In genomic region chr6:26028212-26028752, GRCh38 we compare ENCODE assay signal across 11 cellular contexts. TPM values are rescaled to one million over a fixed set of nuclear protein-coding genes. Genes with fewer than 3 reads are reported as not detected.
DNase-seq lines count a peak whose midpoint lies in the region; ATAC-seq and TF ChIP-seq lines count a peak whose summit lies in the region.
"Had no signal": no experiment of that assay in that cellular context is flagged by ENCODE, and none has a peak within 500 bp of the region (broad histone marks: within the 10 kb centered on the region; RNA-seq: fewer than 3 reads in every experiment).

No MANE protein-coding gene starts in this region.

- H2AFZ ChIP-seq in PC-3 (ENCODE audit: low read length): peak overlapping the region; percentile 12; the same call in 1 of the 2 replicates

- intact Hi-C loops in PC-3 (cut with micrococcal nuclease): loop anchor here (5.0 kb wide), 1 partner anchor 169 kb away; a partner anchor contains a TSS

- H3K9me3 ChIP-seq in PC-3 (ENCODE audit: low read length): no peaks in the 10 kb centered on the region
- H3K9me3 ChIP-seq: pancreas had no signal

- ATAC-seq in PC-3 (no peak), GM18909 (IDR thresholded peaks at IDR 0.05; ENCODE audit: poor library complexity, unreplicated experiment) (no peak)
- no peak for ATAC-seq in effector memory CD8-positive, alpha-beta T cell (replicated peaks)
- ATAC-seq: activated T-cell treated with anti-CD3 and anti-CD28 coated beads, Interleukin-2, amount 50 U/mL, for 4 hours; pancreas had no signal

- H3K27ac ChIP-seq in PC-3 (ENCODE audit: low read length): peak overlapping the region; percentile 56

- H3K4me1 ChIP-seq in PC-3 (ENCODE audit: insufficient read depth, low read length): peaks cover 51% of the 10 kb centered on the region

- no peaks in the 10 kb centered on the region for H3K36me3 ChIP-seq in PC-3 (ENCODE audit: low read depth, low read length)
- H3K36me3 ChIP-seq: pancreas had no signal

- peaks cover 15% of the 10 kb centered on the region for H3F3A ChIP-seq in PC-3 (ENCODE audit: low read length, unreplicated experiment)

- CTCF ChIA-PET in activated CD4-positive, alpha-beta T cell treated with anti-CD3 and anti-CD28 coated beads, Interleukin-2, amount 10 ng/mL, durations not matched to agents 7 days and 5 days (lab: Charles Lee): interaction anchor here (0.9 to 11.3 kb wide), 3 partner anchors 11 to 36 kb away, joined by 3 to 121 read pairs (median 3); a partner anchor contains a TSS
- CTCF ChIA-PET in PC-3 (lab: Charles Lee): interaction anchor here (0.5 kb wide), 1 partner anchor 32 kb away, joined by 4 read pairs; no protein-coding TSS in a partner anchor

- no peak for TF ChIP-seq CTCF in PC-3 (conservative IDR thresholded peaks at IDR 0.05; ENCODE audit: low read depth, low read length)
- TF ChIP-seq CTCF in osteocyte (IDR thresholded peaks at IDR 0.05): no peak

- no peaks in the 10 kb centered on the region for H3K9me3 Mint-ChIP-seq in activated CD4-positive, alpha-beta T cell treated with anti-CD3 and anti-CD28 coated beads, Interleukin-2, amount 10 ng/mL, durations not matched to agents 7 days and 5 days
- H3K9me3 Mint-ChIP-seq in effector memory CD8-positive, alpha-beta T cell: no peaks in the 10 kb centered on the region
- no peaks in the 10 kb centered on the region for H3K9me3 Mint-ChIP-seq in osteocyte (ENCODE audit: unreplicated experiment)
- H3K9me3 Mint-ChIP-seq: activated T-cell treated with anti-CD3 and anti-CD28 coated beads, Interleukin-2, amount 50 U/mL, for 4 hours had no signal

- DNase-seq in activated CD4-positive, alpha-beta T cell treated with anti-CD3 and anti-CD28 coated beads, Interleukin-2, amount 10 ng/mL, durations not matched to agents 7 days and 5 days: no peak
- DNase-seq in activated CD4-positive, alpha-beta T cell treated with anti-CD3 and anti-CD28 coated beads for 1 hour: no peak
- DNase-seq in PC-3 (no peak), osteocyte (ENCODE audit: extremely low spot score, unreplicated experiment) (no peak), COR-L47 (lab: John Stamatoyannopoulos, UW) (no peak), superior temporal gyrus (ENCODE audit: extremely low spot score) (no peak)
- DNase-seq in effector memory CD8-positive, alpha-beta T cell: no peak
- DNase-seq: activated T-cell treated with anti-CD3 and anti-CD28 coated beads, Interleukin-2, amount 50 U/mL, for 4 hours; pancreas; SW 1271 had no signal

- H3K9me2 ChIP-seq in PC-3 (replicated peaks; ENCODE audit: low read length): no peaks in the 10 kb centered on the region

- H3K9ac ChIP-seq in PC-3 (ENCODE audit: low read length): peak overlapping the region; percentile 53; the same call in 1 of the 2 replicates

- H3K79me2 ChIP-seq in PC-3 (ENCODE audit: low read length): no peaks in the 10 kb centered on the region; the same call in 1 of the 2 replicates

- H3K36me3 Mint-ChIP-seq in activated CD4-positive, alpha-beta T cell treated with anti-CD3 and anti-CD28 coated beads, Interleukin-2, amount 10 ng/mL, durations not matched to agents 7 days and 5 days (ENCODE audit: low read depth): peaks cover 2% of the 10 kb centered on the region
- peaks cover 38% of the 10 kb centered on the region for H3K36me3 Mint-ChIP-seq in effector memory CD8-positive, alpha-beta T cell (ENCODE audit: insufficient read depth)
- H3K36me3 Mint-ChIP-seq in osteocyte (ENCODE audit: unreplicated experiment): no peaks in the 10 kb centered on the region

- peaks cover 3% of the 10 kb centered on the region for H3K27me3 Mint-ChIP-seq in activated CD4-positive, alpha-beta T cell treated with anti-CD3 and anti-CD28 coated beads, Interleukin-2, amount 10 ng/mL, durations not matched to agents 7 days and 5 days
- no peaks in the 10 kb centered on the region for H3K27me3 Mint-ChIP-seq in effector memory CD8-positive, alpha-beta T cell
- no peaks in the 10 kb centered on the region for H3K27me3 Mint-ChIP-seq in osteocyte (ENCODE audit: unreplicated experiment)

- BruUV-seq in PC-3 (replicated peaks; lab: Mats Ljungman, UMichigan): no TSS peak

- H3K4me2 ChIP-seq in PC-3 (ENCODE audit: low read length): peak overlapping the region; percentile 94

- POLR2A ChIA-PET in activated CD4-positive, alpha-beta T cell treated with anti-CD3 and anti-CD28 coated beads, Interleukin-2, amount 10 ng/mL, durations not matched to agents 7 days and 5 days (lab: Charles Lee): interaction anchor here (1.0 to 11.7 kb wide), 2 partner anchors 18 to 28 kb away, joined by 5 to 504 read pairs; a partner anchor contains a TSS
- POLR2A ChIA-PET in PC-3 (lab: Charles Lee; ENCODE audit: unreplicated experiment): interaction anchor here (0.7 to 1.2 kb wide), 2 partner anchors 15 to 96 kb away, joined by 3 to 5 read pairs; a partner anchor contains a TSS

- H3K27me3 ChIP-seq in PC-3 (ENCODE audit: low read length): no peaks in the 10 kb centered on the region
- H3K27me3 ChIP-seq: pancreas had no signal

- peak overlapping the region; percentile 100 for H3K27ac Mint-ChIP-seq in activated CD4-positive, alpha-beta T cell treated with anti-CD3 and anti-CD28 coated beads, Interleukin-2, amount 10 ng/mL, durations not matched to agents 7 days and 5 days
- peak overlapping the region; percentile 96 to 99 for H3K27ac Mint-ChIP-seq in effector memory CD8-positive, alpha-beta T cell
- peak overlapping the region; percentile 98 for H3K27ac Mint-ChIP-seq in osteocyte (ENCODE audit: unreplicated experiment)

- peaks cover 3% of the 10 kb centered on the region; the same call in 1 of the 2 replicates for H4K20me1 ChIP-seq in PC-3 (ENCODE audit: low read length)

- H3K4me3 Mint-ChIP-seq in activated CD4-positive, alpha-beta T cell treated with anti-CD3 and anti-CD28 coated beads, Interleukin-2, amount 10 ng/mL, durations not matched to agents 7 days and 5 days: peak overlapping the region; percentile 20
- peak overlapping the region in 1 of 2 donors; percentile 79 for H3K4me3 Mint-ChIP-seq in effector memory CD8-positive, alpha-beta T cell
- H3K4me3 Mint-ChIP-seq in osteocyte (ENCODE audit: unreplicated experiment): no peak overlapping the region

- peak overlapping the region; percentile 1; the same call in 1 of the 2 replicates for H3K4me3 ChIP-seq in PC-3 (ENCODE audit: low read length)

- peaks cover 82% of the 10 kb centered on the region for H3K4me1 Mint-ChIP-seq in activated CD4-positive, alpha-beta T cell treated with anti-CD3 and anti-CD28 coated beads, Interleukin-2, amount 10 ng/mL, durations not matched to agents 7 days and 5 days
- H3K4me1 Mint-ChIP-seq in effector memory CD8-positive, alpha-beta T cell (ENCODE audit: low read depth in 2 of 2): peaks cover 35 to 36% of the 10 kb centered on the region in 2 donors
- peaks cover 36% of the 10 kb centered on the region for H3K4me1 Mint-ChIP-seq in osteocyte (ENCODE audit: unreplicated experiment)

RNA-seq across cellular contexts. Expression of gene HFE, which starts 58.9 kb away (rescaled TPM):
- total RNA-seq in activated CD4-positive, alpha-beta T cell treated with anti-CD3 and anti-CD28 coated beads, Interleukin-2, amount 10 ng/mL, durations not matched to agents 7 days and 5 days: 1 to 10 TPM; 3.0 to 3.5 TPM
- total RNA-seq in PC-3 (2014; rRNA removed) (not detected in 2 replicates), osteocyte (6.0 and 6.2 TPM in 2 replicates)
